Comparison of ENCODE assay signal across 11 cellular contexts in genomic region chr7:92916751-92917369, GRCh38.
A peak's percentile ranks its signal among the peaks of the same experiment; 100 is the strongest.
DNase-seq lines count a peak whose midpoint lies in the region; ATAC-seq and TF ChIP-seq lines count a peak whose summit lies in the region.
"Had no signal": no experiment of that assay in that cellular context is flagged by ENCODE, and none has a peak within 500 bp of the region (broad histone marks: within the 10 kb centered on the region; RNA-seq: fewer than 3 reads in every experiment).

No MANE protein-coding gene starts in this region.

- intact Hi-C loops in ovary (cut with DNase I) (no loop called here), esophagus muscularis mucosa (cut with DNase I) (no loop called here)

- H3K27ac ChIP-seq in brain microvascular endothelial cell, result peak overlapping the region; percentile 9
- H3K27ac ChIP-seq in ovary, result no peak overlapping the region
- H3K27ac ChIP-seq in esophagus muscularis mucosa (replicated peaks in 1 of 4), result peak overlapping the region in 1 of 4 donors; percentile 42

- ATAC-seq in GM18868 (IDR thresholded peaks at IDR 0.05; ENCODE audit: unreplicated experiment), result no peak
- ATAC-seq in HG02623 (IDR thresholded peaks at IDR 0.05; ENCODE audit: unreplicated experiment), result no peak

- TF ChIP-seq EP300 in ovary (IDR thresholded peaks at IDR 0.05), result no peak
- TF ChIP-seq EP300 in esophagus muscularis mucosa (IDR thresholded peaks at IDR 0.05), result no peak

- TF ChIP-seq CTCF in brain microvascular endothelial cell (IDR thresholded peaks at IDR 0.05; ENCODE audit: low read depth, low read length, missing control alignments), result no peak
- TF ChIP-seq CTCF in ovary (IDR thresholded peaks at IDR 0.05), result no peak
- no peak for TF ChIP-seq CTCF in esophagus muscularis mucosa (IDR thresholded peaks at IDR 0.05)

- WGBS in ovary, 3 donors, result 10 to 16% (median 13%) methylated on average over 3 of the region's 3 CpGs
- WGBS in esophagus muscularis mucosa, result 29% methylated on average over 3 of the region's 3 CpGs

- in situ Hi-C loops in brain microvascular endothelial cell (cut with HindIII; ENCODE audit: low pct_ligation_motif_present, low sequenced_read_pairs), result no loop called here

- no peaks in the 10 kb centered on the region for H3K36me3 ChIP-seq in brain microvascular endothelial cell (replicated peaks)
- H3K36me3 ChIP-seq in ovary, result no peaks in the 10 kb centered on the region
- H3K36me3 ChIP-seq in esophagus muscularis mucosa, result no peaks in the 10 kb centered on the region

- H3K4me3 ChIP-seq in brain microvascular endothelial cell (ENCODE audit: low read depth, low read length) (no peak overlapping the region), ovary (no peak overlapping the region), esophagus muscularis mucosa (no peak overlapping the region)

- H3K9me3 ChIP-seq in ovary (no peaks in the 10 kb centered on the region), esophagus muscularis mucosa (no peaks in the 10 kb centered on the region)

- H3K4me1 ChIP-seq in ovary (ENCODE audit: insufficient read depth) (no peaks in the 10 kb centered on the region), esophagus muscularis mucosa (peaks cover 8 to 13% (median 10%) of the 10 kb centered on the region in 4 donors)

- no peaks in the 10 kb centered on the region for H3K27me3 ChIP-seq in brain microvascular endothelial cell (replicated peaks)
- no peaks in the 10 kb centered on the region for H3K27me3 ChIP-seq in ovary
- H3K27me3 ChIP-seq in esophagus muscularis mucosa, result no peaks in the 10 kb centered on the region

- DNase-seq in Daoy (ENCODE audit: low read depth), result peak; percentile 81
- peak; percentile 84 for DNase-seq in NCI-H1048 (lab: John Stamatoyannopoulos, UW)
- peak; percentile 79 for DNase-seq in brain microvascular endothelial cell
- peak; percentile 57 for DNase-seq in myocyte (ENCODE audit: low read depth)
- DNase-seq in ovary, result no peak
- DNase-seq in esophagus muscularis mucosa (ENCODE audit: extremely low spot score), result no peak
- DNase-seq: activated CD8-positive, alpha-beta memory T cell treated with anti-CD3 and anti-CD28 coated beads, Interleukin-2, amount 50 U/mL, for 4 hours; glutamatergic neuron; NCI-H774 had no signal

- no peak for TF ChIP-seq POLR2A in ovary (IDR thresholded peaks at IDR 0.05)
- TF ChIP-seq POLR2A in esophagus muscularis mucosa (IDR thresholded peaks at IDR 0.05; ENCODE audit: low read depth), result no peak

Comparison
In these comparisons a context has a peak if more than half of its experiments do, and no peak if none do; other contexts are left out.
1. DNase-seq: peak in Daoy (single experiment), NCI-H1048 (single experiment), brain microvascular endothelial cell (single experiment) and myocyte (single experiment); none in ovary (0 of 5) and esophagus muscularis mucosa (single experiment).